Comparison of ENCODE assay signal across 1 cellular context in the genomic region with DNA sequence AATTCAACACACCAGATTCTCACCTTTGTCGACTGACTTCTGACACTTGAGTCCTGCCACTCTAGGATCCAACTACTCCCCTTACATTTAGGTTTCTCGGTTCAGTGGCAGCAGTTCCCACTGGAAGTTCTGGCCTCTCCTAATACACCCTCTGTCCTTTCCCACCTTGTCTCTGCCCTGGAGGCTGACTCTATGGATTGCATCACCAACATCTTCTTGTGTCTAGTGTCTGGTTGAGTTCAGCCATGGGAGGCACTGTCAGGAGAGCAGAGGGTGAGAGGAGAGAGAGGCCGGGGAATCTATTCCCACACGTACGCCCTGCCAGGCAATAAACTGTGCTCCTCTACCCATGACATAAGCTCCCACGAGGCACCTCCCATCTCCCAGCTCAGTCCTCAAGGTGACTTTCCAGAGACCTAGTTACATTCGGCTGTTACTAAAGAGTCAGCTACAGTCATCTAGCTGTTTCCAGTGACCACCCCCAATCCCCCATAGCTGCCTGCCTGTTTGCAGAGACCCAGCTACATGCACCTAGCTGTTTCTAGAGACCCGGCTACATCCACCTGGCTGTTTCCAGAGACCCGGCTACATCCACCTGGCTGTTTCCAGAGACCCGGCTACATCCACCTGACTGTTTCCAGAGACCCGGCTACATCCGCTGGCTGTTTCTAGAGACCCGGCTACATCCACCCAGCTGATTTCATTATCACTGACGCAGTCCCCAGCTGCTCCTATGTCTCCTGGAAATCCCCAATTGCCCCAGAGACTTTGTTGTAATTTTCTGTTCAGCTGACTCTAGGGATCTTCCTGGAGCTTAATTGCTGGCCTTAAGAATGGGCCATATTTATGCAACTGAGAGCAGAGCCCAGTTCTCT.
TF ChIP-seq lines count a peak whose summit lies in the region.

No MANE protein-coding gene starts in this region.

TF ChIP-seq in GM23338, 12 proteins besides CTCF, POLR2A, EP300 and RAD21:
- TF ChIP-seq, protein P1, sequence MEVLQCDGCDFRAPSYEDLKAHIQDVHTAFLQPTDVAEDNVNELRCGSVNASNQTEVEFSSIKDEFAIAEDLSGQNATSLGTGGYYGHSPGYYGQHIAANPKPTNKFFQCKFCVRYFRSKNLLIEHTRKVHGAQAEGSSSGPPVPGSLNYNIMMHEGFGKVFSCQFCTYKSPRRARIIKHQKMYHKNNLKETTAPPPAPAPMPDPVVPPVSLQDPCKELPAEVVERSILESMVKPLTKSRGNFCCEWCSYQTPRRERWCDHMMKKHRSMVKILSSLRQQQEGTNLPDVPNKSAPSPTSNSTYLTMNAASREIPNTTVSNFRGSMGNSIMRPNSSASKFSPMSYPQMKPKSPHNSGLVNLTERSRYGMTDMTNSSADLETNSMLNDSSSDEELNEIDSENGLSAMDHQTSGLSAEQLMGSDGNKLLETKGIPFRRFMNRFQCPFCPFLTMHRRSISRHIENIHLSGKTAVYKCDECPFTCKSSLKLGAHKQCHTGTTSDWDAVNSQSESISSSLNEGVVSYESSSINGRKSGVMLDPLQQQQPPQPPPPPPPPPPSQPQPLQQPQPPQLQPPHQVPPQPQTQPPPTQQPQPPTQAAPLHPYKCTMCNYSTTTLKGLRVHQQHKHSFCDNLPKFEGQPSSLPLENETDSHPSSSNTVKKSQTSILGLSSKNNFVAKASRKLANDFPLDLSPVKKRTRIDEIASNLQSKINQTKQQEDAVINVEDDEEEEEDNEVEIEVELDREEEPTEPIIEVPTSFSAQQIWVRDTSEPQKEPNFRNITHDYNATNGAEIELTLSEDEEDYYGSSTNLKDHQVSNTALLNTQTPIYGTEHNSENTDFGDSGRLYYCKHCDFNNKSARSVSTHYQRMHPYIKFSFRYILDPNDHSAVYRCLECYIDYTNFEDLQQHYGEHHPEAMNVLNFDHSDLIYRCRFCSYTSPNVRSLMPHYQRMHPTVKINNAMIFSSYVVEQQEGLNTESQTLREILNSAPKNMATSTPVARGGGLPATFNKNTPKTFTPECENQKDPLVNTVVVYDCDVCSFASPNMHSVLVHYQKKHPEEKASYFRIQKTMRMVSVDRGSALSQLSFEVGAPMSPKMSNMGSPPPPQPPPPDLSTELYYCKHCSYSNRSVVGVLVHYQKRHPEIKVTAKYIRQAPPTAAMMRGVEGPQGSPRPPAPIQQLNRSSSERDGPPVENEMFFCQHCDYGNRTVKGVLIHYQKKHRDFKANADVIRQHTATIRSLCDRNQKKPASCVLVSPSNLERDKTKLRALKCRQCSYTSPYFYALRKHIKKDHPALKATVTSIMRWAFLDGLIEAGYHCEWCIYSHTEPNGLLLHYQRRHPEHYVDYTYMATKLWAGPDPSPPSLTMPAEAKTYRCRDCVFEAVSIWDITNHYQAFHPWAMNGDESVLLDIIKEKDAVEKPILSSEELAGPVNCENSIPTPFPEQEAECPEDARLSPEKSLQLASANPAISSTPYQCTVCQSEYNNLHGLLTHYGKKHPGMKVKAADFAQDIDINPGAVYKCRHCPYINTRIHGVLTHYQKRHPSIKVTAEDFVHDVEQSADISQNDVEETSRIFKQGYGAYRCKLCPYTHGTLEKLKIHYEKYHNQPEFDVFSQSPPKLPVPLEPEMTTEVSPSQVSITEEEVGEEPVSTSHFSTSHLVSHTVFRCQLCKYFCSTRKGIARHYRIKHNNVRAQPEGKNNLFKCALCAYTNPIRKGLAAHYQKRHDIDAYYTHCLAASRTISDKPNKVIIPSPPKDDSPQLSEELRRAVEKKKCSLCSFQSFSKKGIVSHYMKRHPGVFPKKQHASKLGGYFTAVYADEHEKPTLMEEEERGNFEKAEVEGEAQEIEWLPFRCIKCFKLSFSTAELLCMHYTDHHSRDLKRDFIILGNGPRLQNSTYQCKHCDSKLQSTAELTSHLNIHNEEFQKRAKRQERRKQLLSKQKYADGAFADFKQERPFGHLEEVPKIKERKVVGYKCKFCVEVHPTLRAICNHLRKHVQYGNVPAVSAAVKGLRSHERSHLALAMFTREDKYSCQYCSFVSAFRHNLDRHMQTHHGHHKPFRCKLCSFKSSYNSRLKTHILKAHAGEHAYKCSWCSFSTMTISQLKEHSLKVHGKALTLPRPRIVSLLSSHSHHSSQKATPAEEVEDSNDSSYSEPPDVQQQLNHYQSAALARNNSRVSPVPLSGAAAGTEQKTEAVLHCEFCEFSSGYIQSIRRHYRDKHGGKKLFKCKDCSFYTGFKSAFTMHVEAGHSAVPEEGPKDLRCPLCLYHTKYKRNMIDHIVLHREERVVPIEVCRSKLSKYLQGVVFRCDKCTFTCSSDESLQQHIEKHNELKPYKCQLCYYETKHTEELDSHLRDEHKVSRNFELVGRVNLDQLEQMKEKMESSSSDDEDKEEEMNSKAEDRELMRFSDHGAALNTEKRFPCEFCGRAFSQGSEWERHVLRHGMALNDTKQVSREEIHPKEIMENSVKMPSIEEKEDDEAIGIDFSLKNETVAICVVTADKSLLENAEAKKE (CRISPR knock-in tag; IDR thresholded peaks at IDR 0.05): no peak
- TF ChIP-seq CREB1 (CRISPR knock-in tag; IDR thresholded peaks at IDR 0.05; ENCODE audit: low read depth): no peak
- TF ChIP-seq POLR2AphosphoS5 (IDR thresholded peaks at IDR 0.05; ENCODE audit: low read depth): no peak
- TF ChIP-seq EZH2 (IDR thresholded peaks at IDR 0.05; ENCODE audit: low read depth, unreplicated experiment): no peak
- TF ChIP-seq, protein P2, sequence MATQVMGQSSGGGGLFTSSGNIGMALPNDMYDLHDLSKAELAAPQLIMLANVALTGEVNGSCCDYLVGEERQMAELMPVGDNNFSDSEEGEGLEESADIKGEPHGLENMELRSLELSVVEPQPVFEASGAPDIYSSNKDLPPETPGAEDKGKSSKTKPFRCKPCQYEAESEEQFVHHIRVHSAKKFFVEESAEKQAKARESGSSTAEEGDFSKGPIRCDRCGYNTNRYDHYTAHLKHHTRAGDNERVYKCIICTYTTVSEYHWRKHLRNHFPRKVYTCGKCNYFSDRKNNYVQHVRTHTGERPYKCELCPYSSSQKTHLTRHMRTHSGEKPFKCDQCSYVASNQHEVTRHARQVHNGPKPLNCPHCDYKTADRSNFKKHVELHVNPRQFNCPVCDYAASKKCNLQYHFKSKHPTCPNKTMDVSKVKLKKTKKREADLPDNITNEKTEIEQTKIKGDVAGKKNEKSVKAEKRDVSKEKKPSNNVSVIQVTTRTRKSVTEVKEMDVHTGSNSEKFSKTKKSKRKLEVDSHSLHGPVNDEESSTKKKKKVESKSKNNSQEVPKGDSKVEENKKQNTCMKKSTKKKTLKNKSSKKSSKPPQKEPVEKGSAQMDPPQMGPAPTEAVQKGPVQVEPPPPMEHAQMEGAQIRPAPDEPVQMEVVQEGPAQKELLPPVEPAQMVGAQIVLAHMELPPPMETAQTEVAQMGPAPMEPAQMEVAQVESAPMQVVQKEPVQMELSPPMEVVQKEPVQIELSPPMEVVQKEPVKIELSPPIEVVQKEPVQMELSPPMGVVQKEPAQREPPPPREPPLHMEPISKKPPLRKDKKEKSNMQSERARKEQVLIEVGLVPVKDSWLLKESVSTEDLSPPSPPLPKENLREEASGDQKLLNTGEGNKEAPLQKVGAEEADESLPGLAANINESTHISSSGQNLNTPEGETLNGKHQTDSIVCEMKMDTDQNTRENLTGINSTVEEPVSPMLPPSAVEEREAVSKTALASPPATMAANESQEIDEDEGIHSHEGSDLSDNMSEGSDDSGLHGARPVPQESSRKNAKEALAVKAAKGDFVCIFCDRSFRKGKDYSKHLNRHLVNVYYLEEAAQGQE (IDR thresholded peaks at IDR 0.05; ENCODE audit: unreplicated experiment): peak; percentile 10
- TF ChIP-seq STAT1 (IDR thresholded peaks at IDR 0.05; ENCODE audit: unreplicated experiment): no peak
- TF ChIP-seq, protein P3, sequence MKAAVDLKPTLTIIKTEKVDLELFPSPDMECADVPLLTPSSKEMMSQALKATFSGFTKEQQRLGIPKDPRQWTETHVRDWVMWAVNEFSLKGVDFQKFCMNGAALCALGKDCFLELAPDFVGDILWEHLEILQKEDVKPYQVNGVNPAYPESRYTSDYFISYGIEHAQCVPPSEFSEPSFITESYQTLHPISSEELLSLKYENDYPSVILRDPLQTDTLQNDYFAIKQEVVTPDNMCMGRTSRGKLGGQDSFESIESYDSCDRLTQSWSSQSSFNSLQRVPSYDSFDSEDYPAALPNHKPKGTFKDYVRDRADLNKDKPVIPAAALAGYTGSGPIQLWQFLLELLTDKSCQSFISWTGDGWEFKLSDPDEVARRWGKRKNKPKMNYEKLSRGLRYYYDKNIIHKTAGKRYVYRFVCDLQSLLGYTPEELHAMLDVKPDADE (IDR thresholded peaks at IDR 0.05): no peak
